In genomic region chr2:193966590-193966989, GRCh38 we compare ENCODE assay signal across 12 cellular contexts.
DNase-seq lines count a peak whose midpoint lies in the region; ATAC-seq and TF ChIP-seq lines count a peak whose summit lies in the region.
"Had no signal": no experiment of that assay in that cellular context is flagged by ENCODE, and none has a peak within 500 bp of the region (broad histone marks: within the 10 kb centered on the region; RNA-seq: fewer than 3 reads in every experiment).

No MANE protein-coding gene starts in this region.

- H3K36me3 ChIP-seq in H7 (replicated peaks; ENCODE audit: control insufficient read depth, insufficient read depth, low read length) (no peaks in the 10 kb centered on the region), osteoblast (ENCODE audit: insufficient read depth, low read length) (no peaks in the 10 kb centered on the region)

- H3K4me3 ChIP-seq in H7 (ENCODE audit: insufficient read depth, low read depth, low read length) = no peak overlapping the region
- H3K4me3 ChIP-seq in osteoblast (ENCODE audit: insufficient read depth, low read length) = no peak overlapping the region

- ATAC-seq in HG03354 (IDR thresholded peaks at IDR 0.05; ENCODE audit: poor library complexity, severe bottlenecking, unreplicated experiment) = no peak
- ATAC-seq: activated naive CD8-positive, alpha-beta T cell treated with anti-CD3 and anti-CD28 coated beads, Interleukin-2, amount 50 U/mL, for 24 hours had no signal

- H3K4me1 ChIP-seq in osteoblast (ENCODE audit: insufficient read depth, low read length) = no peaks in the 10 kb centered on the region

- H4K20me1 ChIP-seq in osteoblast (ENCODE audit: insufficient read depth, low read length) = no peaks in the 10 kb centered on the region

- H3K27me3 ChIP-seq in H7 (ENCODE audit: control insufficient read depth, insufficient read depth, low read length) (no peaks in the 10 kb centered on the region), osteoblast (ENCODE audit: insufficient read depth, low read length) (no peaks in the 10 kb centered on the region)

- TF ChIP-seq CTCF in osteoblast (IDR thresholded peaks at IDR 0.05; ENCODE audit: extremely low read depth, low read depth, low read length) = no peak

- H3K4me2 ChIP-seq in osteoblast (ENCODE audit: insufficient read depth, low read length) = no peak overlapping the region

- H3K9me3 ChIP-seq in osteoblast (ENCODE audit: low read depth, low read length) = no peaks in the 10 kb centered on the region

- peak; percentile 1 for DNase-seq in H7
- peak; percentile 46 for DNase-seq in NCI-H82 (lab: John Stamatoyannopoulos, UW)
- peak; percentile 44 for DNase-seq in epithelial cell of prostate (ENCODE audit: low read depth, low spot score)
- DNase-seq in osteoblast (ENCODE audit: insufficient read length, low spot score, missing footprints) = no peak
- DNase-seq in NCI-H1694 (lab: John Stamatoyannopoulos, UW) = no peak
- no peak for DNase-seq in GM19238 (ENCODE audit: insufficient read length, low spot score)
- DNase-seq: activated CD4-positive, CD25-positive, alpha-beta regulatory T cell treated with anti-CD3 and anti-CD28 coated beads, Interleukin-2, amount 50 U/mL, for 72 hours; activated naive CD8-positive, alpha-beta T cell treated with anti-CD3 and anti-CD28 coated beads, Interleukin-2, amount 50 U/mL, for 24 hours; hypothalamus; NCI-H774; occipital lobe had no signal

- no peak overlapping the region for H2AFZ ChIP-seq in osteoblast (ENCODE audit: low read length)

- no peaks in the 10 kb centered on the region for H3K79me2 ChIP-seq in osteoblast (ENCODE audit: insufficient read depth, low read length)

- H3K27ac ChIP-seq in epithelial cell of prostate = peak overlapping the region; percentile 31
- H3K27ac ChIP-seq in osteoblast (ENCODE audit: low read depth, low read length) = peak overlapping the region; percentile 11

Comparison
In these comparisons a context has a peak if more than half of its experiments do, and no peak if none do; other contexts are left out.
1. DNase-seq: peak in H7 (single experiment), NCI-H82 (single experiment) and epithelial cell of prostate (single experiment); none in osteoblast (single experiment), NCI-H1694 (single experiment) and GM19238 (single experiment).